Comparison of ENCODE assay signal across 16 cellular contexts in the genomic region with DNA sequence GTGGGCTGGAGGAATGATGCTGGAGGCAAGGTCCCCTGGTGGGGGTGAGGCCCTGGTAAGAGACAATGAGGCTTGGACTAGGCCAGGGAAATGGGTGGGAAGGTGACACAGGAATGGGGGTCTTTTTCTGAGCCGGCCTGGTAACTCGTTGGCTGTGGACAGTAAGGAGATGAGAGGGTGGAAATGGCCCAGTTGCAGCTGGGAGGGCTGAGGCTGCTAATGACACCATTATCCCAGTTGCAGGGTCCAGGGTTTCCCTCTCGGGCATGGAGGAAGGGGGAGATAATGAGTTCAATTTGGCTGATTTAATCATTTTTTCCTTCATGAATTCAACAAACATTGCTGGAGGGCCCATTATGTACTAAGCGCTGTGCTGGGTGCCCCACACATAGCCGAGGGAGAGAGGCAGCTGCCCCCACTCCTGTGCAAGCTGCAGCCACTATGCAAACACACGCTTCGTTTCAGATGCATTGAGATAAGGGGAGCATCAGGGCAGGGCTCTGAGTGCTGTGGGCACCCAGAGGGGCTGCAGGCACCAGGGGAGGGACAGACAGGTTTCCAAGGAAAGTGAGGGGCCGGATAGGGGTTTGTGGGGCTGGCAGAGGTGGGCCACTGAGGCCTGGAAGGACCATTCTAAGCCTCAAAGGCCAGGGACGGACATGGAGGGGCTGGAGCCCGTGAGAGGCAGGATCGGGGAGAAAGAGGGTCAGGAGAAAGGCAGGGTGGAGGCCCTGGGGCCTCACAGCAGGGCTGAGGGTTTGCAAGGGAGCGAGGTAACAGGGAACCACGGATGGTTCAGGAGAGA. TPM values are rescaled to one million over a fixed set of nuclear protein-coding genes. Genes with fewer than 3 reads are reported as not detected.
A peak's percentile ranks its signal among the peaks of the same experiment; 100 is the strongest.
DNase-seq lines count a peak whose midpoint lies in the region; ATAC-seq and TF ChIP-seq lines count a peak whose summit lies in the region.
"Had no signal": no experiment of that assay in that cellular context is flagged by ENCODE, and none has a peak within 500 bp of the region (broad histone marks: within the 10 kb centered on the region; RNA-seq: fewer than 3 reads in every experiment).

No MANE protein-coding gene starts in this region.

- H3K9me3 ChIP-seq in HEK293 (ENCODE audit: control insufficient read depth, insufficient read depth, low read depth, low read length) (no peaks in the 10 kb centered on the region), neural progenitor cell (ENCODE audit: low read depth) (no peaks in the 10 kb centered on the region), MM.1S (replicated peaks; ENCODE audit: insufficient read depth, low read length) (no peaks in the 10 kb centered on the region)
- H3K9me3 ChIP-seq: lower lobe of right lung, suprapubic skin had no signal

- H3K4me1 ChIP-seq in HEK293 (ENCODE audit: control insufficient read depth, insufficient read depth, low read length), result no peaks in the 10 kb centered on the region
- peaks cover 39% of the 10 kb centered on the region for H3K4me1 ChIP-seq in neural progenitor cell
- no peaks in the 10 kb centered on the region for H3K4me1 ChIP-seq in MM.1S (ENCODE audit: low read length)
- H3K4me1 ChIP-seq: lower lobe of right lung, suprapubic skin had no signal

- no peaks in the 10 kb centered on the region for H3K27me3 ChIP-seq in neural progenitor cell
- H3K27me3 ChIP-seq in MM.1S (replicated peaks; ENCODE audit: insufficient read depth, low read length), result peaks cover 25% of the 10 kb centered on the region

- H3K27ac Mint-ChIP-seq in WTC11 (no peak overlapping the region), neural progenitor cell (peak overlapping the region; percentile 70)
- H3K27ac Mint-ChIP-seq: activated T-helper 17 cell treated with anti-CD3 and anti-CD28 coated beads, Interleukin-2, amount 50 U/mL, for 72 hours; B cell; natural killer cell had no signal

- DNase-seq in NCI-H187 treated with DMSO at 0.1 percent for 48 hours (lab: John Stamatoyannopoulos, UW), result peak; percentile 25
- DNase-seq in WTC11 (ENCODE audit: low spot score), result peak; percentile 5
- DNase-seq in neural progenitor cell (ENCODE audit: low spot score), result no peak
- DNase-seq in MM.1S, result no peak
- DNase-seq: amygdala, DMS 273 treated with DMSO at 0.1 percent for 48 hours, lower lobe of right lung, natural killer cell had no signal

- ATAC-seq in WTC11 (no peak), HG02763 (IDR thresholded peaks at IDR 0.05; ENCODE audit: unreplicated experiment) (no peak), GM19328 (IDR thresholded peaks at IDR 0.05; ENCODE audit: unreplicated experiment) (no peak)
- ATAC-seq: activated T-helper 17 cell treated with anti-CD3 and anti-CD28 coated beads, Interleukin-2, amount 50 U/mL, for 72 hours; lower lobe of right lung; natural killer cell had no signal

- H2AFZ ChIP-seq in neural progenitor cell (replicated peaks) (no peak overlapping the region), MM.1S (ENCODE audit: low read length) (no peak overlapping the region)

- H3K36me3 Mint-ChIP-seq in WTC11, result no peaks in the 10 kb centered on the region
- no peaks in the 10 kb centered on the region for H3K36me3 Mint-ChIP-seq in neural progenitor cell
- H3K36me3 Mint-ChIP-seq: natural killer cell had no signal

- H3K27me3 Mint-ChIP-seq in WTC11 (ENCODE audit: low read depth), result no peaks in the 10 kb centered on the region; the same call in 1 of the 2 replicates
- peaks cover 44% of the 10 kb centered on the region for H3K27me3 Mint-ChIP-seq in neural progenitor cell (ENCODE audit: insufficient read depth, low read depth)
- H3K27me3 Mint-ChIP-seq: activated T-helper 17 cell treated with anti-CD3 and anti-CD28 coated beads, Interleukin-2, amount 50 U/mL, for 72 hours; B cell had no signal

- H3K79me2 ChIP-seq in neural progenitor cell (ENCODE audit: low read depth), result no peaks in the 10 kb centered on the region
- no peaks in the 10 kb centered on the region for H3K79me2 ChIP-seq in MM.1S (ENCODE audit: low read length)

- no peak overlapping the region for H3K9ac ChIP-seq in neural progenitor cell
- H3K9ac ChIP-seq in MM.1S (ENCODE audit: low read length), result no peak overlapping the region

- H3K4me3 Mint-ChIP-seq in WTC11, result no peak overlapping the region
- H3K4me3 Mint-ChIP-seq in neural progenitor cell, result peak overlapping the region; percentile 31
- H3K4me3 Mint-ChIP-seq: activated T-helper 17 cell treated with anti-CD3 and anti-CD28 coated beads, Interleukin-2, amount 50 U/mL, for 72 hours; B cell; natural killer cell had no signal

- POLR2A ChIA-PET in HEK293 (lab: Yijun Ruan, JAX), result no interaction called here
- POLR2A ChIA-PET in WTC11 (lab: Charles Lee), result no interaction called here

- H4K20me1 ChIP-seq in neural progenitor cell (ENCODE audit: low read depth) (no peaks in the 10 kb centered on the region), MM.1S (ENCODE audit: insufficient read depth, low read length) (no peaks in the 10 kb centered on the region)

- H3K27ac ChIP-seq in HEK293 (ENCODE audit: extremely low read depth, low read depth, low read length) (no peak overlapping the region), neural progenitor cell (peak overlapping the region; percentile 85), MM.1S (ENCODE audit: low read length) (no peak overlapping the region)
- H3K27ac ChIP-seq: lower lobe of right lung, suprapubic skin had no signal

- H3K36me3 ChIP-seq in HEK293 (ENCODE audit: control insufficient read depth in 2 of 2, insufficient read depth in 1 of 2, low read length in 2 of 2) (no peaks in the 10 kb centered on the region), neural progenitor cell (no peaks in the 10 kb centered on the region), MM.1S (replicated peaks; ENCODE audit: insufficient read depth, low read length) (no peaks in the 10 kb centered on the region)
- H3K36me3 ChIP-seq: lower lobe of right lung, suprapubic skin had no signal

- CTCF ChIA-PET in HEK293 (lab: Yijun Ruan, JAX) (interaction anchor here (0.5 kb wide), 1 partner anchor 20 kb away, joined by 3 read pairs; no protein-coding TSS in a partner anchor), WTC11 (lab: Charles Lee) (no interaction called here)

- TF ChIP-seq CTCF in HEK293 (tag by site-specific recombination; IDR thresholded peaks at IDR 0.05) (no peak), WTC11 (IDR thresholded peaks at IDR 0.05) (no peak), neural progenitor cell (IDR thresholded peaks at IDR 0.05) (no peak), MM.1S (IDR thresholded peaks at IDR 0.05; ENCODE audit: low read length) (no peak)

- H3K9me3 Mint-ChIP-seq in WTC11 (no peaks in the 10 kb centered on the region), neural progenitor cell (peaks cover 2% of the 10 kb centered on the region)
- H3K9me3 Mint-ChIP-seq: activated T-helper 17 cell treated with anti-CD3 and anti-CD28 coated beads, Interleukin-2, amount 50 U/mL, for 72 hours; natural killer cell had no signal

- no peak overlapping the region for H3K4me2 ChIP-seq in neural progenitor cell
- H3K4me2 ChIP-seq in MM.1S (ENCODE audit: low read depth, low read length), result no peak overlapping the region

- H3K4me1 Mint-ChIP-seq in WTC11, result no peaks in the 10 kb centered on the region; the same call in 1 of the 2 replicates
- H3K4me1 Mint-ChIP-seq in neural progenitor cell, result peaks cover 72% of the 10 kb centered on the region
- H3K4me1 Mint-ChIP-seq: activated T-helper 17 cell treated with anti-CD3 and anti-CD28 coated beads, Interleukin-2, amount 50 U/mL, for 72 hours; B cell; natural killer cell had no signal

- H3F3A ChIP-seq in neural progenitor cell (ENCODE audit: low read depth), result peaks cover 24% of the 10 kb centered on the region
- no peaks in the 10 kb centered on the region for H3F3A ChIP-seq in MM.1S (ENCODE audit: insufficient read depth, low read length)

- H3K4me3 ChIP-seq in HEK293 (ENCODE audit: low read depth, low read length) (no peak overlapping the region), neural progenitor cell (no peak overlapping the region), MM.1S (ENCODE audit: low read length) (no peak overlapping the region)
- H3K4me3 ChIP-seq: lower lobe of right lung, suprapubic skin had no signal

- H3K9me2 ChIP-seq in MM.1S (replicated peaks; ENCODE audit: insufficient read depth, low read length), result no peaks in the 10 kb centered on the region

TF ChIP-seq in HEK293, 187 proteins besides CTCF, POLR2A, EP300 and RAD21:
- TF ChIP-seq GLIS1 (tag by site-specific recombination; IDR thresholded peaks at IDR 0.05) (0 out of 2 replicates have a peak, but pooled peaks have one; percentile 13), ZNF830 (tag by site-specific recombination; IDR thresholded peaks at IDR 0.05; ENCODE audit: low read depth) (no peak)

TF ChIP-seq in WTC11, 78 proteins besides CTCF, POLR2A, EP300 and RAD21 (continues in another document):
- TF ChIP-seq ZNF317 (CRISPR knock-in tag; IDR thresholded peaks at IDR 0.05; ENCODE audit: borderline replicate concordance, low read depth), result no peak
- no peak for TF ChIP-seq IRF2 (CRISPR knock-in tag; IDR thresholded peaks at IDR 0.05; ENCODE audit: borderline replicate concordance, low read depth)
- TF ChIP-seq, protein P1, sequence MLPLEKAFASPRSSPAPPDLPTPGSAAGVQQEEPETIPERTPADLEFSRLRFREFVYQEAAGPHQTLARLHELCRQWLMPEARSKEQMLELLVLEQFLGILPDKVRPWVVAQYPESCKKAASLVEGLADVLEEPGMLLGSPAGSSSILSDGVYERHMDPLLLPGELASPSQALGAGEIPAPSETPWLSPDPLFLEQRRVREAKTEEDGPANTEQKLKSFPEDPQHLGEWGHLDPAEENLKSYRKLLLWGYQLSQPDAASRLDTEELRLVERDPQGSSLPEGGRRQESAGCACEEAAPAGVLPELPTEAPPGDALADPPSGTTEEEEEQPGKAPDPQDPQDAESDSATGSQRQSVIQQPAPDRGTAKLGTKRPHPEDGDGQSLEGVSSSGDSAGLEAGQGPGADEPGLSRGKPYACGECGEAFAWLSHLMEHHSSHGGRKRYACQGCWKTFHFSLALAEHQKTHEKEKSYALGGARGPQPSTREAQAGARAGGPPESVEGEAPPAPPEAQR (CRISPR knock-in tag; IDR thresholded peaks at IDR 0.05), result no peak
- no peak for TF ChIP-seq NR2C2 (CRISPR knock-in tag; IDR thresholded peaks at IDR 0.05)
- no peak for TF ChIP-seq ZNF138 (CRISPR knock-in tag; conservative IDR thresholded peaks at IDR 0.05)
- TF ChIP-seq, protein P2, sequence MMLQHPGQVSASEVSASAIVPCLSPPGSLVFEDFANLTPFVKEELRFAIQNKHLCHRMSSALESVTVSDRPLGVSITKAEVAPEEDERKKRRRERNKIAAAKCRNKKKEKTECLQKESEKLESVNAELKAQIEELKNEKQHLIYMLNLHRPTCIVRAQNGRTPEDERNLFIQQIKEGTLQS (CRISPR knock-in tag; conservative IDR thresholded peaks at IDR 0.05), result no peak

RNA-seq across cellular contexts. Expression of a gene that starts 43.2 kb away (rescaled TPM):
- 338 to 534 TPM (median 517 TPM) in 3 replicates for total RNA-seq in WTC11 (2021)
- total RNA-seq in neural progenitor cell (ENCODE audit: low replicate concordance), result 7.3 and 10.6 TPM in 2 replicates
- total RNA-seq: activated T-helper 17 cell treated with anti-CD3 and anti-CD28 coated beads, Interleukin-2, amount 50 U/mL, for 72 hours; B cell; HT1080 had no signal

RNA-seq across cellular contexts. Expression of a gene that starts 56.0 kb away (rescaled TPM):
- total RNA-seq in WTC11 (2021) (3.0 to 3.3 TPM (median 3.1 TPM) in 3 replicates), neural progenitor cell (ENCODE audit: low replicate concordance) (312 and 1,018 TPM in 2 replicates)
- total RNA-seq: activated T-helper 17 cell treated with anti-CD3 and anti-CD28 coated beads, Interleukin-2, amount 50 U/mL, for 72 hours; B cell; HT1080; lower lobe of right lung; natural killer cell; renal cortical epithelial cell; suprapubic skin had no signal

Comparison
In these comparisons a context has a peak if more than half of its experiments do, and no peak if none do; other contexts are left out.
1. DNase-seq: peak in NCI-H187 treated with DMSO at 0.1 percent for 48 hours (single experiment) and WTC11 (single experiment); none in neural progenitor cell (single experiment) and MM.1S (single experiment).
2. RNA of a gene that starts 43.2 kb away (total RNA-seq): 338 to 534 TPM in WTC11; 7.3 to 10.6 TPM in neural progenitor cell; every median in the first group is over 10 times any median in the second.
3. RNA of a gene that starts 56.0 kb away (total RNA-seq): 312 to 1,018 TPM in neural progenitor cell; 3.0 to 3.3 TPM in WTC11; every median in the first group is over 10 times any median in the second.